ENCODE assay signal across 8 cellular contexts in genomic region chr7:129845178-129845971, GRCh38.
DNase-seq lines count a peak whose midpoint lies in the region; ATAC-seq and TF ChIP-seq lines count a peak whose summit lies in the region.

No MANE protein-coding gene starts in this region.

- no peak overlapping the region for H3K4me3 ChIP-seq in HUES64 (ENCODE audit: low read length)

- peak overlapping the region; percentile 78 for H3K27ac Mint-ChIP-seq in WTC11
- no peak overlapping the region for H3K27ac Mint-ChIP-seq in T-helper 2 cell treated with Interferon-gamma antibody and Interleukin-4, amounts not matched to agents 5 μg/mL and 100 μg/mL, for 36 hours

- no peaks in the 10 kb centered on the region for H3K27me3 ChIP-seq in HUES64 (ENCODE audit: insufficient read depth, low read length)

- no peak overlapping the region for H3K4me3 Mint-ChIP-seq in WTC11
- no peak overlapping the region for H3K4me3 Mint-ChIP-seq in T-helper 2 cell treated with Interferon-gamma antibody and Interleukin-4, amounts not matched to agents 5 μg/mL and 100 μg/mL, for 36 hours

- H3K36me3 ChIP-seq in HUES64 (ENCODE audit: insufficient read depth, low read length): no peaks in the 10 kb centered on the region

- 0 out of 2 replicates have a peak overlapping the region, but pooled peaks have one; percentile 27 for H3K27ac ChIP-seq in HUES64 (ENCODE audit: low read depth, low read length)

- TF ChIP-seq CTCF in WTC11 (IDR thresholded peaks at IDR 0.05) (no peak), GM13976 (IDR thresholded peaks at IDR 0.05; ENCODE audit: borderline replicate concordance, control extremely low read depth, extremely low read depth, insufficient read depth, missing control alignments) (no peak)

- CTCF ChIA-PET in WTC11 (lab: Charles Lee): interaction anchor here (2.6 kb wide), 1 partner anchor 16 kb away, joined by 17 read pairs; no protein-coding TSS in a partner anchor

- H3K4me1 ChIP-seq in HUES64 (ENCODE audit: insufficient read depth, low read length): peaks cover 33% of the 10 kb centered on the region

- POLR2A ChIA-PET in WTC11 (lab: Charles Lee): interaction anchor here (0.6 to 1.5 kb wide), 2 partner anchors 21 to 33 kb away, joined by 3 to 4 read pairs; no protein-coding TSS in a partner anchor

- H3K36me3 Mint-ChIP-seq in WTC11: no peaks in the 10 kb centered on the region
- peaks cover 7% of the 10 kb centered on the region for H3K36me3 Mint-ChIP-seq in T-helper 2 cell treated with Interferon-gamma antibody and Interleukin-4, amounts not matched to agents 5 μg/mL and 100 μg/mL, for 36 hours (ENCODE audit: low read depth)

- no peaks in the 10 kb centered on the region for H3K9me3 Mint-ChIP-seq in WTC11
- no peaks in the 10 kb centered on the region for H3K9me3 Mint-ChIP-seq in T-helper 2 cell treated with Interferon-gamma antibody and Interleukin-4, amounts not matched to agents 5 μg/mL and 100 μg/mL, for 36 hours

- H3K27me3 Mint-ChIP-seq in WTC11 (ENCODE audit: low read depth): no peaks in the 10 kb centered on the region
- no peaks in the 10 kb centered on the region for H3K27me3 Mint-ChIP-seq in T-helper 2 cell treated with Interferon-gamma antibody and Interleukin-4, amounts not matched to agents 5 μg/mL and 100 μg/mL, for 36 hours (ENCODE audit: low read depth)

- peaks cover 76% of the 10 kb centered on the region for H3K4me1 Mint-ChIP-seq in WTC11
- peaks cover 31% of the 10 kb centered on the region for H3K4me1 Mint-ChIP-seq in T-helper 2 cell treated with Interferon-gamma antibody and Interleukin-4, amounts not matched to agents 5 μg/mL and 100 μg/mL, for 36 hours (ENCODE audit: low read depth)

- no peak overlapping the region for H3K9ac ChIP-seq in HUES64 (ENCODE audit: low read depth, low read length)

- no peak for ATAC-seq in WTC11
- no peak for ATAC-seq in GM19467 (IDR thresholded peaks at IDR 0.05; ENCODE audit: unreplicated experiment)

- peak; percentile 62 for DNase-seq in AG20443 (ENCODE audit: low spot score)
- DNase-seq in WTC11 (ENCODE audit: low spot score): no peak
- peak; percentile 79 for DNase-seq in kidney tubule cell (ENCODE audit: low spot score)
- DNase-seq in activated effector memory CD4-positive, alpha-beta T cell treated with Interleukin-2 at 50 U/mL for 16 hours: no peak
- no peak for DNase-seq in T-helper 2 cell treated with Interferon-gamma antibody and Interleukin-4, amounts not matched to agents 5 μg/mL and 100 μg/mL, for 36 hours (ENCODE audit: low spot score)
- no peak for DNase-seq in GM13976 (ENCODE audit: low spot score)

- WGBS in HUES64: 90% methylated on average over 3 of the region's 3 CpGs

- no peaks in the 10 kb centered on the region for H3K9me3 ChIP-seq in HUES64 (ENCODE audit: insufficient read depth, low read depth, low read length)

- in situ Hi-C loops in GM13976 (cut with MboI; ENCODE audit: low sequenced_read_pairs, unreplicated experiment): loop anchor here (10.0 kb wide), 1 partner anchor 169 kb away; no protein-coding TSS in a partner anchor

TF ChIP-seq in WTC11, 78 proteins besides CTCF, POLR2A, EP300 and RAD21:
- TF ChIP-seq USF1 (CRISPR knock-in tag; IDR thresholded peaks at IDR 0.05): no peak
- TF ChIP-seq ATF1 (CRISPR knock-in tag; IDR thresholded peaks at IDR 0.05): no peak
- no peak for TF ChIP-seq ZBTB43 (CRISPR knock-in tag; IDR thresholded peaks at IDR 0.05)
- no peak for TF ChIP-seq RELA (CRISPR knock-in tag; IDR thresholded peaks at IDR 0.05; ENCODE audit: borderline replicate concordance)
- TF ChIP-seq USF2 (CRISPR knock-in tag; IDR thresholded peaks at IDR 0.05): no peak
- TF ChIP-seq JUN (CRISPR knock-in tag; IDR thresholded peaks at IDR 0.05): no peak
- TF ChIP-seq E2F1 (CRISPR knock-in tag; IDR thresholded peaks at IDR 0.05): no peak
- TF ChIP-seq HMGXB4 (CRISPR knock-in tag; IDR thresholded peaks at IDR 0.05): no peak
- TF ChIP-seq FOXK1 (CRISPR knock-in tag; IDR thresholded peaks at IDR 0.05): no peak
- TF ChIP-seq MAX (CRISPR knock-in tag; IDR thresholded peaks at IDR 0.05): no peak
- no peak for TF ChIP-seq ZNF423 (CRISPR knock-in tag; IDR thresholded peaks at IDR 0.05)
- no peak for TF ChIP-seq CBFB (CRISPR knock-in tag; IDR thresholded peaks at IDR 0.05; ENCODE audit: low read depth)
- TF ChIP-seq IRF2 (CRISPR knock-in tag; IDR thresholded peaks at IDR 0.05; ENCODE audit: borderline replicate concordance, low read depth): no peak
- TF ChIP-seq TEAD4 (CRISPR knock-in tag; IDR thresholded peaks at IDR 0.05): no peak
- no peak for TF ChIP-seq JAZF1 (CRISPR knock-in tag; IDR thresholded peaks at IDR 0.05)
- TF ChIP-seq CREM (CRISPR knock-in tag; IDR thresholded peaks at IDR 0.05): no peak
- no peak for TF ChIP-seq OVOL2 (CRISPR knock-in tag; IDR thresholded peaks at IDR 0.05; ENCODE audit: borderline replicate concordance)
- no peak for TF ChIP-seq ZNF138 (CRISPR knock-in tag; conservative IDR thresholded peaks at IDR 0.05)
- TF ChIP-seq RORB (CRISPR knock-in tag; IDR thresholded peaks at IDR 0.05): no peak

Comparison
In these comparisons a context has a peak if more than half of its experiments do, and no peak if none do; other contexts are left out.
1. DNase-seq: peak in AG20443 (single experiment) and kidney tubule cell (single experiment); none in WTC11 (single experiment), activated effector memory CD4-positive, alpha-beta T cell treated with Interleukin-2 at 50 U/mL for 16 hours (single experiment), T-helper 2 cell treated with Interferon-gamma antibody and Interleukin-4, amounts not matched to agents 5 μg/mL and 100 μg/mL, for 36 hours (single experiment) and GM13976 (single experiment).